In the genomic region with DNA sequence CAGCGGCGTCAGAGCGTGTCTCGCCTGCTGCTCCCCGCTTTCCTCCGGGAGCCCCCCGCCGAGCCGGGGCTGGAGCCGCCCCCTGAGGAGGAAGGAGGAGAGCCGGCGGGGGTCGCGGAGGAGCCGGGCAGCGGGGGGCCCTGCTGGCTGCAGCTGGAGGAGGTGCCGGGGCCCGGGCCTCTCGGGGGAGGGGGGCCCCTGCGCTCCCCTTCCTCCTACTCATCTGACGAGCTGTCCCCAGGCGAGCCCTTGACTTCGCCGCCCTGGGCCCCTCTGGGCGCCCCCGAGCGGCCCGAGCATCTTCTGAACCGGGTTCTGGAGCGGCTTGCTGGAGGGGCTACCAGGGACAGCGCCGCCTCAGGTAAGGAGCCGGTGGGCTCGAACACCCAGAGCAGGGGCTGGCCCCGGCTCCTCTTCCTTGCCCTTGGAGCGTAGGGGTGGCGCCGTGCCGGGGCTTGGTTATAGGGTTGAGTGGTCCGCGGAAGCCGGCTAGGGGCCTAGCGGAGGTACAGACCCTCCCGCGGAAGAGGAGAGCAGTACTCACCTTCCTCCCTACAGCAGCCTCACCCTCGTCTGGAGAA, we compare ENCODE assay signal across 7 cellular contexts. TPM values are rescaled to one million over a fixed set of nuclear protein-coding genes. Genes with fewer than 3 reads are reported as not detected.
DNase-seq lines count a peak whose midpoint lies in the region; TF ChIP-seq lines count a peak whose summit lies in the region.

No MANE protein-coding gene starts in this region.

- 19 to 56% (median 48%) methylated on average over 12 to 46 of the region's 46 CpGs for WGBS in spleen, 5 donors

- no peaks in the 10 kb centered on the region for H3K9me3 ChIP-seq in HUES6 (ENCODE audit: control insufficient read depth, insufficient read depth, low read depth, low read length)
- H3K9me3 ChIP-seq in ascending aorta = no peaks in the 10 kb centered on the region
- H3K9me3 ChIP-seq in spleen = no peaks in the 10 kb centered on the region

- no peak for TF ChIP-seq CTCF in ascending aorta (IDR thresholded peaks at IDR 0.05)
- no peak for TF ChIP-seq CTCF in spleen (IDR thresholded peaks at IDR 0.05 in 8 of 11, conservative IDR thresholded peaks at IDR 0.05 in 3 of 11)

- peaks cover 21% of the 10 kb centered on the region for H3K36me3 ChIP-seq in HUES6 (ENCODE audit: control insufficient read depth, insufficient read depth, low read length)
- H3K36me3 ChIP-seq in ascending aorta = peaks cover 9 to 25% of the 10 kb centered on the region in 2 donors
- peaks cover 0 to 51% (median 16%) of the 10 kb centered on the region in 6 donors for H3K36me3 ChIP-seq in spleen

- DNase-seq in ascending aorta (ENCODE audit: low spot score in 2 of 2) (no peak), iPS-NIHi11 (ENCODE audit: low spot score) (peak; percentile 71), spleen (no peak), DMS53 (lab: John Stamatoyannopoulos, UW) (no peak), GM19238 (ENCODE audit: insufficient read length, low spot score) (no peak), SKM-1 (lab: John Stamatoyannopoulos, UW; ENCODE audit: unreplicated experiment) (no peak)

- H3K9ac ChIP-seq in HUES6 (ENCODE audit: low read length) = peak overlapping the region; percentile 11

- H3K27me3 ChIP-seq in HUES6 (ENCODE audit: control insufficient read depth, insufficient read depth, low read length) (no peaks in the 10 kb centered on the region), ascending aorta (no peaks in the 10 kb centered on the region), spleen (replicated peaks in 1 of 7) (peaks cover 0 to 15% (median 6%) of the 10 kb centered on the region in 7 donors)

- H3K4me1 ChIP-seq in HUES6 (ENCODE audit: control insufficient read depth, insufficient read depth, low read length) (peaks cover 25% of the 10 kb centered on the region), ascending aorta (peaks cover 9 to 10% of the 10 kb centered on the region in 2 donors), spleen (peaks cover 4 to 24% (median 20%) of the 10 kb centered on the region in 6 donors)

- H3K27ac ChIP-seq in HUES6 (ENCODE audit: low read depth, low read length) (no peak overlapping the region), ascending aorta (no peak overlapping the region), spleen (no peak overlapping the region)

- H3K4me3 ChIP-seq in HUES6 (ENCODE audit: low read depth, low read length) = peak overlapping the region; percentile 66
- peak overlapping the region; percentile 47 to 72 for H3K4me3 ChIP-seq in ascending aorta
- peak overlapping the region in 7 of 8 donors; percentile 31 to 72 (median 51) for H3K4me3 ChIP-seq in spleen

- TF ChIP-seq POLR2A in spleen (IDR thresholded peaks at IDR 0.05) = no peak

- intact Hi-C loops in ascending aorta (cut with DNase I) (no loop called here), spleen (cut with DNase I; ENCODE audit: low total_unique reads) (no loop called here)

RNA-seq across cellular contexts. Expression of a gene that starts 0.8 kb away (rescaled TPM):
- total RNA-seq in ascending aorta = 8.7 TPM
- total RNA-seq in spleen = 10 to 100 TPM in 2 of 7 donors, 1 to 10 TPM in 5; 5.1 to 12.7 (median 9.5) TPM
- 1 to 10 TPM; 2.9 to 5.9 (median 3.3) TPM for polyA plus RNA-seq in spleen

RNA-seq across cellular contexts. Expression of a gene that starts 37.8 kb away (rescaled TPM):
- total RNA-seq in ascending aorta (48.9 TPM), spleen (100 to 1,000 TPM in 1 of 7 donors, 10 to 100 TPM in 6; 67.0 to 105 (median 78.5) TPM)
- polyA plus RNA-seq in spleen = 10 to 100 TPM; 20.2 to 38.9 (median 35.0) TPM

RNA-seq across cellular contexts. Expression of a gene that starts 41.0 kb away (rescaled TPM):
- total RNA-seq in ascending aorta (11.2 TPM), spleen (10 to 100 TPM; 16.9 to 43.2 (median 29.7) TPM)
- 10 to 100 TPM in 1 of 3 donors, 1 to 10 TPM in 2; 3.7 to 11.3 (median 4.7) TPM for polyA plus RNA-seq in spleen

RNA-seq across cellular contexts. Expression of a gene that starts 56.3 kb away (rescaled TPM):
- 82.5 TPM for total RNA-seq in ascending aorta
- total RNA-seq in spleen = 100 to 1,000 TPM; 101 to 154 (median 127) TPM
- polyA plus RNA-seq in spleen = 10 to 100 TPM; 52.6 to 85.0 (median 73.3) TPM
